In the genomic region with DNA sequence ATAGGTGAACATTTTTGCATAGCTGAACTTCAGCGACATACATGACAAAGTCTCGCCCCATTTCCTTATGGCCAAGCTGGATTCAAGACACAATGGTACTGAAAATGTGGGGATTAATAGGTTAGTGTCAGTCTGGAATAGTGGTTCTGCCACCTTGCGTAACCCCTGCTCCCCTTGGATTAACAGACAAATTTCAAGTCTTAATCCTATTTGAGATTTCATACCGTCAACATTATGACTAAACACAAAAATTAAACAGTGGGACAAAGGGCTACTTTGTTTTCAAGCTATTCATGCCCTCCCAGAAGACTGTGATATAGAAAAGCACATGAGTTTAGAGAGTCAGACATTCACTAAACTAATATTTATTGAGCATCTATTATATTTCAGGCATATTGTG, we compare ENCODE assay signal across 18 cellular contexts.
"Had no signal": no experiment of that assay in that cellular context is flagged by ENCODE, and none has a peak within 500 bp of the region (broad histone marks: within the 10 kb centered on the region; RNA-seq: fewer than 3 reads in every experiment).

No MANE protein-coding gene starts in this region.

- H3K4me3 Mint-ChIP-seq: central memory CD8-positive, alpha-beta T cell; immature natural killer cell; neural progenitor cell; T-cell had no signal

- H3K9me3 Mint-ChIP-seq: central memory CD8-positive, alpha-beta T cell; immature natural killer cell; T-cell had no signal

- H3K9me3 ChIP-seq: body of pancreas, ovary, tibial artery, vagina had no signal

- ATAC-seq: body of pancreas, T-cell had no signal

- DNase-seq: activated CD4-positive, CD25-positive, alpha-beta regulatory T cell treated with anti-CD3 and anti-CD28 coated beads, Interleukin-2, amount 50 U/mL, for 72 hours; activated naive CD4-positive, alpha-beta T cell treated with anti-CD3 and anti-CD28 coated beads, Interleukin-2, amount 50 U/mL, for 16 hours; activated T-cell treated with anti-CD3 and anti-CD28 coated beads for 4 hours; amygdala; body of pancreas; foreskin melanocyte; immature natural killer cell; mesendoderm; ovary; stimulated activated CD4-positive, alpha-beta T cell treated with anti-CD3 and anti-CD28 coated beads, Interleukin-12 subunit alpha, Interleukin-12 subunit beta, amount 100 ng/mL, for 4 hours; stimulated activated CD4-positive, alpha-beta T cell treated with anti-CD3 and anti-CD28 coated beads, Interleukin-2, amount 100 ng/mL, for 24 hours; T-cell; T1000; tibial artery had no signal

- H3K27me3 Mint-ChIP-seq: central memory CD8-positive, alpha-beta T cell; T-cell had no signal

- H3K36me3 Mint-ChIP-seq: neural progenitor cell had no signal

- H3K4me3 ChIP-seq: body of pancreas, coronary artery, neural progenitor cell, ovary, tibial artery, vagina had no signal

- H3K27ac Mint-ChIP-seq: neural progenitor cell had no signal

- H3K27me3 ChIP-seq: body of pancreas, neural progenitor cell, ovary, tibial artery, vagina had no signal

- H3K27ac ChIP-seq: coronary artery, neural progenitor cell, ovary, tibial artery, vagina had no signal
